ENCODE assay signal across 17 cellular contexts in genomic region chr21:21064353-21064752, GRCh38.
DNase-seq lines count a peak whose midpoint lies in the region; ATAC-seq and TF ChIP-seq lines count a peak whose summit lies in the region.
"Had no signal": no experiment of that assay in that cellular context is flagged by ENCODE, and none has a peak within 500 bp of the region (broad histone marks: within the 10 kb centered on the region; RNA-seq: fewer than 3 reads in every experiment).

No MANE protein-coding gene starts in this region.

- TF ChIP-seq CTCF in 22Rv1 (IDR thresholded peaks at IDR 0.05): no peak
- TF ChIP-seq CTCF in choroid plexus epithelial cell (conservative IDR thresholded peaks at IDR 0.05; ENCODE audit: low read depth, low read length): no peak
- TF ChIP-seq CTCF in GM20000 (IDR thresholded peaks at IDR 0.05; ENCODE audit: extremely low read depth, missing control alignments): no peak

- peak; percentile 52 for ATAC-seq in GM18499 (IDR thresholded peaks at IDR 0.05; ENCODE audit: insufficient read depth, unreplicated experiment)
- ATAC-seq: K562 had no signal

- no peak overlapping the region for H3K9ac ChIP-seq in SK-N-MC (ENCODE audit: insufficient read length)
- H3K9ac ChIP-seq: GM23248 had no signal

- H3K9me3 ChIP-seq in SK-N-MC (ENCODE audit: low read depth, low read length): no peaks in the 10 kb centered on the region
- H3K9me3 ChIP-seq: HAP-1 had no signal

- H3K27ac ChIP-seq in 22Rv1: peak overlapping the region; percentile 23; the same call in 1 of the 2 replicates
- 0 out of 2 replicates have a peak overlapping the region, but pooled peaks have one; percentile 22 for H3K27ac ChIP-seq in SK-N-MC
- H3K27ac ChIP-seq: GM23248, HL-60 had no signal

- H3K4me3 ChIP-seq in SK-N-MC: no peak overlapping the region
- H3K4me3 ChIP-seq in choroid plexus epithelial cell (ENCODE audit: low read depth, low read length): no peak overlapping the region
- H3K4me3 ChIP-seq: GM23248, HAP-1, K562 had no signal

- DNase-seq in SK-N-MC (ENCODE audit: low read depth, low spot score) (no peak), choroid plexus epithelial cell (ENCODE audit: low read depth) (peak; percentile 7), GM20000 (ENCODE audit: low spot score) (no peak), NAMALWA (ENCODE audit: low spot score) (no peak)
- no peak for DNase-seq in stimulated activated CD4-positive, alpha-beta T cell treated with anti-CD3 and anti-CD28 coated beads, Interleukin-4, amount 100 ng/mL, for 24 hours
- DNase-seq: AML-193; CD4-positive, alpha-beta T cell; DMS153; DMS79; GF-D8; GM23248; IMR-90 had no signal

- H3K36me3 ChIP-seq in SK-N-MC (ENCODE audit: insufficient read depth, low read length): no peaks in the 10 kb centered on the region
- H3K36me3 ChIP-seq: HAP-1 had no signal
